17 cellular contexts compared by ENCODE assay signal in the genomic region with DNA sequence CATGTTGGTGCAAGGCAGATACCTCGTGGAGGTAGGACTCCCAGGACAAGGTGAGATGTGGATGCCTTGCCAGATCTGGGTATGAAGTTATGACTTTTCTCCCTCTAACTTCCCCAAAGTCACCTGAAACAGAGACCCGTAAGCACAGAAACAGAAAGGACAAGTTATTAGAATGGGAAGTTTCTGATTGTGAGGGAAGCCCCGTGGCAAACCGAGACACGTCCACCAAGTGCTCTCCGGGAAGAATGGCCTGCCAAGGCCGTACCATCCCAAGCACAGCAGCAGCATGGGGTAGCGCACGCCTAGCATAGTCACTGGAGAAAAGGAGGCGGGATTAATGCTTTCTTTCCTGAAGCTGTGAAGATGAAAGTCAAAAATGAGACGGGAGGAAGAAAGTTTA.
A peak's percentile ranks its signal among the peaks of the same experiment; 100 is the strongest.
DNase-seq lines count a peak whose midpoint lies in the region; ATAC-seq and TF ChIP-seq lines count a peak whose summit lies in the region.
"Had no signal": no experiment of that assay in that cellular context is flagged by ENCODE, and none has a peak within 500 bp of the region (broad histone marks: within the 10 kb centered on the region; RNA-seq: fewer than 3 reads in every experiment).

No MANE protein-coding gene starts in this region.

- H3K4me3 ChIP-seq in GM12875 (ENCODE audit: low read depth, low read length), result peak overlapping the region; percentile 15
- no peak overlapping the region for H3K4me3 ChIP-seq in right atrium auricular region
- H3K4me3 ChIP-seq: esophagus squamous epithelium, testis had no signal

- H3K36me3 ChIP-seq in right atrium auricular region, result peaks cover 16% of the 10 kb centered on the region

- peaks cover 0 to 9% of the 10 kb centered on the region in 2 donors for H3K4me1 ChIP-seq in right atrium auricular region
- H3K4me1 ChIP-seq: esophagus squamous epithelium, testis had no signal

- no peaks in the 10 kb centered on the region for H3K9me3 Mint-ChIP-seq in activated B cell treated with CpG ODN at 0.5 μM for 24 hours
- H3K9me3 Mint-ChIP-seq in stimulated activated naive B cell treated with anti-CD40 and anti-IgM and Interleukin-4, amounts not matched to agents 10 μg/mL and 1 μg/mL and 100 μg/mL, for 72 hours, result peaks cover 2 to 3% of the 10 kb centered on the region in 2 donors
- H3K9me3 Mint-ChIP-seq in natural killer cell treated with Interleukin-12 subunit alpha and Interleukin-12 subunit beta and Interleukin-15 and Interleukin-18, amount 100 ng/mL, for 72 hours, result no peaks in the 10 kb centered on the region
- H3K9me3 Mint-ChIP-seq: activated naive CD8-positive, alpha-beta T cell treated with anti-CD3 and anti-CD28 coated beads, Interleukin-2, amount 10 ng/mL, durations not matched to agents 7 days and 5 days; T-cell had no signal

- intact Hi-C loops in activated B cell treated with CpG ODN at 0.5 μM for 24 hours (cut with micrococcal nuclease), result no loop called here

- no peaks in the 10 kb centered on the region for H3K27me3 ChIP-seq in right atrium auricular region
- H3K27me3 ChIP-seq: esophagus squamous epithelium, testis had no signal

- peaks cover 57% of the 10 kb centered on the region for H3K36me3 Mint-ChIP-seq in activated B cell treated with CpG ODN at 0.5 μM for 24 hours (ENCODE audit: low read depth)
- H3K36me3 Mint-ChIP-seq in stimulated activated naive B cell treated with anti-CD40 and anti-IgM and Interleukin-4, amounts not matched to agents 10 μg/mL and 1 μg/mL and 100 μg/mL, for 72 hours, result peaks cover 34 to 64% of the 10 kb centered on the region in 2 donors
- no peaks in the 10 kb centered on the region for H3K36me3 Mint-ChIP-seq in natural killer cell treated with Interleukin-12 subunit alpha and Interleukin-12 subunit beta and Interleukin-15 and Interleukin-18, amount 100 ng/mL, for 72 hours
- H3K36me3 Mint-ChIP-seq: activated naive CD8-positive, alpha-beta T cell treated with anti-CD3 and anti-CD28 coated beads, Interleukin-2, amount 10 ng/mL, durations not matched to agents 7 days and 5 days; T-cell had no signal

- CTCF ChIA-PET in activated B cell treated with CpG ODN at 0.5 μM for 24 hours (lab: Charles Lee), result interaction anchor here (1.2 to 1.7 kb wide), 2 partner anchors 12 to 13 kb away, joined by 3 to 4 read pairs; no protein-coding TSS in a partner anchor

- H3K27ac Mint-ChIP-seq in activated B cell treated with CpG ODN at 0.5 μM for 24 hours, result peak overlapping the region; percentile 97
- peak overlapping the region; percentile 96 for H3K27ac Mint-ChIP-seq in stimulated activated naive B cell treated with anti-CD40 and anti-IgM and Interleukin-4, amounts not matched to agents 10 μg/mL and 1 μg/mL and 100 μg/mL, for 72 hours
- no peak overlapping the region for H3K27ac Mint-ChIP-seq in natural killer cell treated with Interleukin-12 subunit alpha and Interleukin-12 subunit beta and Interleukin-15 and Interleukin-18, amount 100 ng/mL, for 72 hours
- H3K27ac Mint-ChIP-seq: activated naive CD8-positive, alpha-beta T cell treated with anti-CD3 and anti-CD28 coated beads, Interleukin-2, amount 10 ng/mL, durations not matched to agents 7 days and 5 days had no signal

- ATAC-seq in activated B cell treated with CpG ODN at 0.5 μM for 24 hours (ENCODE audit: low read depth), result peak; percentile 23
- peak; percentile 43 to 51 for ATAC-seq in stimulated activated naive B cell treated with anti-CD40 and anti-IgM and Interleukin-4, amounts not matched to agents 10 μg/mL and 1 μg/mL and 100 μg/mL, for 72 hours (replicated peaks)
- no peak for ATAC-seq in HG02642 (IDR thresholded peaks at IDR 0.05; ENCODE audit: poor library complexity, unreplicated experiment)
- no peak for ATAC-seq in natural killer cell treated with Interleukin-12 subunit alpha and Interleukin-12 subunit beta and Interleukin-15 and Interleukin-18, amount 100 ng/mL, for 72 hours
- ATAC-seq: T-cell had no signal

- H3K9me3 ChIP-seq in right atrium auricular region, result no peaks in the 10 kb centered on the region
- H3K9me3 ChIP-seq: esophagus squamous epithelium, testis had no signal

- no peak for DNase-seq in activated B cell treated with CpG ODN at 0.5 μM for 24 hours
- DNase-seq in right atrium auricular region (ENCODE audit: low spot score), result no peak
- no peak for DNase-seq in stimulated activated naive B cell treated with anti-CD40 and anti-IgM and Interleukin-4, amounts not matched to agents 10 μg/mL and 1 μg/mL and 100 μg/mL, for 72 hours
- no peak for DNase-seq in dedifferentiated amniotic fluid mesenchymal stem cell (ENCODE audit: extremely low spot score)
- no peak for DNase-seq in DMS153 treated with DMSO at 0.1 percent for 48 hours (lab: John Stamatoyannopoulos, UW; ENCODE audit: unreplicated experiment)
- DNase-seq in natural killer cell treated with Interleukin-12 subunit alpha and Interleukin-12 subunit beta and Interleukin-15 and Interleukin-18, amount 100 ng/mL, for 72 hours (ENCODE audit: low spot score), result no peak
- DNase-seq: activated CD4-positive, alpha-beta T cell treated with anti-CD3 and anti-CD28 coated beads for 48 hours; activated naive CD8-positive, alpha-beta T cell treated with anti-CD3 and anti-CD28 coated beads, Interleukin-2, amount 10 ng/mL, durations not matched to agents 7 days and 5 days; activated T-cell treated with anti-CD3 and anti-CD28 coated beads for 4 hours; DMS53; esophagus squamous epithelium; KG1; NCI-H146; T-cell; testis had no signal

- no peaks in the 10 kb centered on the region for H3K27me3 Mint-ChIP-seq in activated B cell treated with CpG ODN at 0.5 μM for 24 hours
- no peaks in the 10 kb centered on the region for H3K27me3 Mint-ChIP-seq in stimulated activated naive B cell treated with anti-CD40 and anti-IgM and Interleukin-4, amounts not matched to agents 10 μg/mL and 1 μg/mL and 100 μg/mL, for 72 hours
- H3K27me3 Mint-ChIP-seq in natural killer cell treated with Interleukin-12 subunit alpha and Interleukin-12 subunit beta and Interleukin-15 and Interleukin-18, amount 100 ng/mL, for 72 hours, result peaks cover 10 to 12% of the 10 kb centered on the region in 2 donors

- peak overlapping the region; percentile 82 for H3K4me3 Mint-ChIP-seq in activated B cell treated with CpG ODN at 0.5 μM for 24 hours
- H3K4me3 Mint-ChIP-seq in stimulated activated naive B cell treated with anti-CD40 and anti-IgM and Interleukin-4, amounts not matched to agents 10 μg/mL and 1 μg/mL and 100 μg/mL, for 72 hours, result peak overlapping the region; percentile 83 to 84
- H3K4me3 Mint-ChIP-seq in natural killer cell treated with Interleukin-12 subunit alpha and Interleukin-12 subunit beta and Interleukin-15 and Interleukin-18, amount 100 ng/mL, for 72 hours, result no peak overlapping the region
- H3K4me3 Mint-ChIP-seq: activated naive CD8-positive, alpha-beta T cell treated with anti-CD3 and anti-CD28 coated beads, Interleukin-2, amount 10 ng/mL, durations not matched to agents 7 days and 5 days; T-cell had no signal

- H3K4me1 Mint-ChIP-seq in activated B cell treated with CpG ODN at 0.5 μM for 24 hours, result peaks cover 70% of the 10 kb centered on the region
- H3K4me1 Mint-ChIP-seq in stimulated activated naive B cell treated with anti-CD40 and anti-IgM and Interleukin-4, amounts not matched to agents 10 μg/mL and 1 μg/mL and 100 μg/mL, for 72 hours, result peaks cover 40 to 62% of the 10 kb centered on the region in 2 donors
- H3K4me1 Mint-ChIP-seq in natural killer cell treated with Interleukin-12 subunit alpha and Interleukin-12 subunit beta and Interleukin-15 and Interleukin-18, amount 100 ng/mL, for 72 hours (ENCODE audit: low read depth in 2 of 2), result peaks cover 0 to 3% of the 10 kb centered on the region in 2 donors
- H3K4me1 Mint-ChIP-seq: activated naive CD8-positive, alpha-beta T cell treated with anti-CD3 and anti-CD28 coated beads, Interleukin-2, amount 10 ng/mL, durations not matched to agents 7 days and 5 days; T-cell had no signal

- TF ChIP-seq CTCF in GM12875 (IDR thresholded peaks at IDR 0.05; ENCODE audit: borderline replicate concordance, insufficient read depth, low read depth, low read length) (no peak), activated B cell treated with CpG ODN at 0.5 μM for 24 hours (IDR thresholded peaks at IDR 0.05) (no peak), right atrium auricular region (IDR thresholded peaks at IDR 0.05) (no peak)

- peak overlapping the region; percentile 19 to 33 for H3K27ac ChIP-seq in right atrium auricular region

- POLR2A ChIA-PET in activated B cell treated with CpG ODN at 0.5 μM for 24 hours (lab: Charles Lee), result interaction anchor here (0.6 to 3.8 kb wide), 5 partner anchors 10 to 111 kb away, joined by 3 to 32 read pairs (median 3); a partner anchor contains a TSS

Comparison
In these comparisons a context has a peak if more than half of its experiments do, and no peak if none do; other contexts are left out.
1. ATAC-seq: peak in activated B cell treated with CpG ODN at 0.5 μM for 24 hours (single experiment) and stimulated activated naive B cell treated with anti-CD40 and anti-IgM and Interleukin-4, amounts not matched to agents 10 μg/mL and 1 μg/mL and 100 μg/mL, for 72 hours (2 of 2); none in HG02642 (single experiment) and natural killer cell treated with Interleukin-12 subunit alpha and Interleukin-12 subunit beta and Interleukin-15 and Interleukin-18, amount 100 ng/mL, for 72 hours (0 of 2).
2. H3K27ac Mint-ChIP-seq: peak in activated B cell treated with CpG ODN at 0.5 μM for 24 hours (single experiment) and stimulated activated naive B cell treated with anti-CD40 and anti-IgM and Interleukin-4, amounts not matched to agents 10 μg/mL and 1 μg/mL and 100 μg/mL, for 72 hours (single experiment); none in natural killer cell treated with Interleukin-12 subunit alpha and Interleukin-12 subunit beta and Interleukin-15 and Interleukin-18, amount 100 ng/mL, for 72 hours (0 of 2).